In the genomic region with DNA sequence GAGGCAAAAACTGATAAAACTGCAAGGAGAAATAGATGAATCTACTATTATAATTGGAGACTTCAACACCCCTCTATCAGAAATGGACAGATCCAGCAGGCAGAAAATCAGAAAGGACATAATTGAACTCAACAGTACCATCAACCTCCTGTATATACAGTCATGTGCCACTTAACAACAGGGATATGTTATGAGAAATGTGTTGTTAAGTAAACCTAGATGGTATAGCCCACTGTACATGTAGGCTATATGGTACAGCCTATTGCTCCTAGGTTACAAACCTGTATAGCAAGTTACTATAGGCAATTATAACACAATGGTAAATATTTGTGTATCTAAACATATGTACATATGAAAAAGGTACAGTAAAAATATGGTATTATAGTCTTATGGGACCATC, we compare ENCODE assay signal across 28 cellular contexts.
"Had no signal": no experiment of that assay in that cellular context is flagged by ENCODE, and none has a peak within 500 bp of the region (broad histone marks: within the 10 kb centered on the region; RNA-seq: fewer than 3 reads in every experiment).

No MANE protein-coding gene starts in this region.

- H3K36me3 Mint-ChIP-seq: neural progenitor cell; stimulated activated effector memory CD8-positive, alpha-beta T cell treated with anti-CD3 and anti-CD28 coated beads, Interleukin-12 subunit alpha, Interleukin-12 subunit beta, amount 100 ng/mL, for 72 hours; stimulated activated naive B cell treated with anti-CD40 and anti-IgM and Interleukin-4, amounts not matched to agents 10 μg/mL and 1 μg/mL and 100 μg/mL, for 72 hours had no signal

- H3K9me3 Mint-ChIP-seq: stimulated activated effector memory CD8-positive, alpha-beta T cell treated with anti-CD3 and anti-CD28 coated beads, Interleukin-12 subunit alpha, Interleukin-12 subunit beta, amount 100 ng/mL, for 72 hours; stimulated activated naive CD8-positive, alpha-beta T cell treated with anti-CD3 and anti-CD28 coated beads, Interleukin-15, Interleukin-2, amounts not matched to agents 100 ng/mL and 50 ng/mL, for 24 hours had no signal

- H3K4me3 ChIP-seq: neural progenitor cell, ovary, psoas muscle, right lobe of liver, sigmoid colon, stomach, thoracic aorta, thyroid gland, tibial nerve, upper lobe of left lung, vagina had no signal

- H3K4me2 ChIP-seq: neural progenitor cell had no signal

- H3K27ac ChIP-seq: neural progenitor cell, ovary, parathyroid adenoma, psoas muscle, right lobe of liver, sigmoid colon, stomach, thoracic aorta, thyroid gland, tibial nerve, upper lobe of left lung, vagina had no signal

- H3K4me3 Mint-ChIP-seq: nephron; neural progenitor cell; stimulated activated effector memory CD8-positive, alpha-beta T cell treated with anti-CD3 and anti-CD28 coated beads, Interleukin-12 subunit alpha, Interleukin-12 subunit beta, amount 100 ng/mL, for 72 hours; stimulated activated naive B cell treated with anti-CD40 and anti-IgM and Interleukin-4, amounts not matched to agents 10 μg/mL and 1 μg/mL and 100 μg/mL, for 72 hours; stimulated activated naive CD8-positive, alpha-beta T cell treated with anti-CD3 and anti-CD28 coated beads, Interleukin-15, Interleukin-2, amounts not matched to agents 100 ng/mL and 50 ng/mL, for 24 hours had no signal

- H3K9ac ChIP-seq: neural progenitor cell, parathyroid adenoma had no signal

- FAIRE-seq: urothelium cell line had no signal

- H3K36me3 ChIP-seq: neural progenitor cell, ovary, right lobe of liver, sigmoid colon, stomach, thoracic aorta, thyroid gland, tibial nerve, upper lobe of left lung, vagina had no signal

- H2AFZ ChIP-seq: neural progenitor cell, parathyroid adenoma had no signal

- H3K27ac Mint-ChIP-seq: nephron; neural progenitor cell; progenitor cell of endocrine pancreas; stimulated activated effector memory CD8-positive, alpha-beta T cell treated with anti-CD3 and anti-CD28 coated beads, Interleukin-12 subunit alpha, Interleukin-12 subunit beta, amount 100 ng/mL, for 72 hours; stimulated activated naive CD8-positive, alpha-beta T cell treated with anti-CD3 and anti-CD28 coated beads, Interleukin-15, Interleukin-2, amounts not matched to agents 100 ng/mL and 50 ng/mL, for 24 hours had no signal

- DNase-seq: occipital lobe; ovary; posterior cingulate gyrus; psoas muscle; right cardiac atrium; right lobe of liver; sigmoid colon; small intestine; stimulated activated CD4-positive, alpha-beta T cell treated with anti-CD3 and anti-CD28 coated beads, Interleukin-15, amount 100 ng/mL, for 24 hours; stimulated activated CD4-positive, alpha-beta T cell treated with anti-CD3 and anti-CD28 coated beads, Interleukin-2, amount 100 ng/mL, for 24 hours; stimulated activated CD4-positive, alpha-beta T cell treated with anti-CD3 and anti-CD28 coated beads, Interleukin-2, amount 100 ng/mL, for 48 hours; stimulated activated CD4-positive, alpha-beta T cell treated with anti-CD3 and anti-CD28 coated beads, Interleukin-4, amount 100 ng/mL, for 24 hours; stimulated activated naive B cell treated with anti-CD40 and anti-IgM and Interleukin-4, amounts not matched to agents 10 μg/mL and 1 μg/mL and 100 μg/mL, for 72 hours; stimulated activated naive CD4-positive, alpha-beta T cell treated with Interleukin-2 at 50 U/mL for 16 hours; stomach; thyroid gland; trophoblast cell; upper lobe of left lung had no signal

- H3K79me2 ChIP-seq: parathyroid adenoma had no signal

- ATAC-seq: psoas muscle; right cardiac atrium; right lobe of liver; stimulated activated effector memory CD8-positive, alpha-beta T cell treated with anti-CD3 and anti-CD28 coated beads, Interleukin-12 subunit alpha, Interleukin-12 subunit beta, amount 100 ng/mL, for 72 hours; stimulated activated naive B cell treated with anti-CD40 and anti-IgM and Interleukin-4, amounts not matched to agents 10 μg/mL and 1 μg/mL and 100 μg/mL, for 72 hours had no signal

- H3K27me3 ChIP-seq: neural progenitor cell, ovary, sigmoid colon, stomach, thyroid gland, upper lobe of left lung, vagina had no signal

- H3K9me3 ChIP-seq: ovary, thoracic aorta, thyroid gland, vagina had no signal

- H3K4me1 Mint-ChIP-seq: nephron; neural progenitor cell; stimulated activated effector memory CD8-positive, alpha-beta T cell treated with anti-CD3 and anti-CD28 coated beads, Interleukin-12 subunit alpha, Interleukin-12 subunit beta, amount 100 ng/mL, for 72 hours; stimulated activated naive B cell treated with anti-CD40 and anti-IgM and Interleukin-4, amounts not matched to agents 10 μg/mL and 1 μg/mL and 100 μg/mL, for 72 hours had no signal

- H3K4me1 ChIP-seq: neural progenitor cell, psoas muscle, right lobe of liver, sigmoid colon, stomach, thyroid gland, tibial nerve, upper lobe of left lung, vagina had no signal
